Comparison of ENCODE assay signal across 16 cellular contexts in genomic region chr2:130169163-130169562, GRCh38. TPM values are rescaled to one million over a fixed set of nuclear protein-coding genes. Genes with fewer than 3 reads are reported as not detected.
"Had no signal": no experiment of that assay in that cellular context is flagged by ENCODE, and none has a peak within 500 bp of the region (broad histone marks: within the 10 kb centered on the region; RNA-seq: fewer than 3 reads in every experiment).

No MANE protein-coding gene starts in this region.

RNA-seq across cellular contexts. Expression of gene CCDC74B, which starts 24.3 kb away (rescaled TPM):
- total RNA-seq: skeletal muscle tissue had no signal

RNA-seq across cellular contexts. Expression of gene TUBA3E, which starts 29.1 kb away (rescaled TPM):
- total RNA-seq: activated CD8-positive, alpha-beta memory T cell treated with anti-CD3 and anti-CD28 coated beads for 36 hours; breast epithelium; dermis microvascular lymphatic vessel endothelial cell; fibroblast of lung; fibroblast of villous mesenchyme; gastroesophageal sphincter; lung microvascular endothelial cell; mesenteric fat pad; mucosa of descending colon; myocyte; progenitor cell of endocrine pancreas; renal cortical epithelial cell; right lobe of liver; skeletal muscle tissue had no signal
- polyA plus RNA-seq: fibroblast of lung, neural cell had no signal

RNA-seq across cellular contexts. Expression of gene POTEF, which starts 40.1 kb away (rescaled TPM):
- total RNA-seq: activated CD8-positive, alpha-beta memory T cell treated with anti-CD3 and anti-CD28 coated beads for 36 hours; fibroblast of lung; fibroblast of villous mesenchyme; gastroesophageal sphincter; left ventricle myocardium superior; mesenteric fat pad; mucosa of descending colon; myocyte; renal cortical epithelial cell; right lobe of liver; skeletal muscle tissue had no signal
- polyA plus RNA-seq: fibroblast of lung had no signal
